9 cellular contexts compared by ENCODE assay signal in genomic region chr5:74895906-74896305, GRCh38. TPM values are rescaled to one million over a fixed set of nuclear protein-coding genes. Genes with fewer than 3 reads are reported as not detected.
DNase-seq lines count a peak whose midpoint lies in the region; ATAC-seq and TF ChIP-seq lines count a peak whose summit lies in the region.
"Had no signal": no experiment of that assay in that cellular context is flagged by ENCODE, and none has a peak within 500 bp of the region (broad histone marks: within the 10 kb centered on the region; RNA-seq: fewer than 3 reads in every experiment).

No MANE protein-coding gene starts in this region.

- 35 to 43% (median 39%) methylated on average over 5 of the region's 5 CpGs for WGBS in ovary, 3 donors

- H3K27me3 ChIP-seq in ovary: no peaks in the 10 kb centered on the region

- DNase-seq in DMS 273 treated with DMSO at 0.1 percent for 48 hours (lab: John Stamatoyannopoulos, UW) (peak; percentile 87), RWPE1 (ENCODE audit: low spot score) (peak; percentile 33), foreskin fibroblast (peak; percentile 49 to 79), ovary (peak in 3 of 5 donors; percentile 47 to 69 (median 50)), NCI-H1092 (lab: John Stamatoyannopoulos, UW) (no peak), HK-2 (ENCODE audit: unreplicated experiment) (no peak), NCI-H526 (lab: John Stamatoyannopoulos, UW) (no peak)

- no peaks in the 10 kb centered on the region for H3K36me3 ChIP-seq in ovary

- H3K27ac ChIP-seq in RWPE1 (no peak overlapping the region), ovary (no peak overlapping the region)

- TF ChIP-seq EP300 in ovary (IDR thresholded peaks at IDR 0.05): no peak

- no peak for TF ChIP-seq POLR2A in ovary (IDR thresholded peaks at IDR 0.05)

- TF ChIP-seq CTCF in RWPE1 (conservative IDR thresholded peaks at IDR 0.05; ENCODE audit: low read depth) (no peak), foreskin fibroblast (IDR thresholded peaks at IDR 0.05; ENCODE audit: low read depth, low read length) (no peak), ovary (IDR thresholded peaks at IDR 0.05) (no peak)

- POLR2A ChIA-PET in RWPE1 (lab: Yijun Ruan, JAX; ENCODE audit: low non-redundant PET): no interaction called here

- H3K9me3 ChIP-seq in ovary: no peaks in the 10 kb centered on the region

- CTCF ChIA-PET in RWPE1 (lab: Yijun Ruan, JAX): no interaction called here

- H3K4me3 ChIP-seq in foreskin fibroblast (ENCODE audit: low read depth in 1 of 2, low read length in 2 of 2) (no peak overlapping the region), ovary (no peak overlapping the region)

- peaks cover 3% of the 10 kb centered on the region for H3K4me1 ChIP-seq in ovary (ENCODE audit: insufficient read depth)

- intact Hi-C loops in ovary (cut with DNase I): no loop called here

- ATAC-seq in HG02884 (IDR thresholded peaks at IDR 0.05; ENCODE audit: unreplicated experiment): no peak
- ATAC-seq: natural killer cell treated with Interleukin-12 subunit alpha and Interleukin-12 subunit beta and Interleukin-15 and Interleukin-18, amount 100 ng/mL, for 72 hours had no signal

RNA-seq across cellular contexts. Expression of gene FAM169A, which starts 29.7 kb away (rescaled TPM):
- 10 to 100 TPM in 5 of 7 donors, 1 to 10 TPM in 2; 3.2 to 21.5 (median 11.5) TPM for total RNA-seq in ovary
- polyA plus RNA-seq in ovary: 1 to 10 TPM; 1.7 to 2.2 TPM

Comparison
In these comparisons a context has a peak if more than half of its experiments do, and no peak if none do; other contexts are left out.
1. DNase-seq: peak in DMS 273 treated with DMSO at 0.1 percent for 48 hours (single experiment), RWPE1 (single experiment), foreskin fibroblast (2 of 2) and ovary (3 of 5); none in NCI-H1092 (single experiment), HK-2 (single experiment) and NCI-H526 (0 of 2).